ENCODE assay signal across 1 cellular context in the genomic region with DNA sequence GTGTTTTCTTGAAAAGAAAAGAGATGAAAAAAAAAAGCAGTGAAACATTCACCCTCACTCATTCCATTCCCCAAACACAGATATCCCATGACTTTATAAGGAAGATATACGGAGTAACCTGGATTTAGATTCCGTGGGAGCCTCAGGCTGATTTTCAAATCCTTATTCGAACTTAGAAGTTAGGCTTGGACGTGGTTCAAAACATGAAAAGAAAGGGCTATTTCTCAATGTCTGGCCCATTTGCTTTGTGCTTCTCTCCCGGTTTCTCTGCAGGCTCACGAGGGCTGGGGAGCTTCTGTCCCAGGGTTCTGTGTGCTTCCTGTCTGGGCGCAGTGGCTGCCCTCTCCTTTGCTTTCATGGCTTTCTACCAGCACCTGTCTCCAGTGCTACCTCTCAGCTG.
TF ChIP-seq lines count a peak whose summit lies in the region.

No MANE protein-coding gene starts in this region.

TF ChIP-seq in K562, 482 proteins besides CTCF, POLR2A, EP300 and RAD21 (continued from another document):
- TF ChIP-seq KLF13 (tag; IDR thresholded peaks at IDR 0.05; ENCODE audit: borderline replicate concordance, low read depth), result no peak
- no peak for TF ChIP-seq NCOA1 (IDR thresholded peaks at IDR 0.05; ENCODE audit: low read depth)
- no peak for TF ChIP-seq PRMT5 (CRISPR knock-in tag; IDR thresholded peaks at IDR 0.05)
- TF ChIP-seq RBM15 (IDR thresholded peaks at IDR 0.05; ENCODE audit: insufficient read depth, low read length), result no peak
